In the genomic region with DNA sequence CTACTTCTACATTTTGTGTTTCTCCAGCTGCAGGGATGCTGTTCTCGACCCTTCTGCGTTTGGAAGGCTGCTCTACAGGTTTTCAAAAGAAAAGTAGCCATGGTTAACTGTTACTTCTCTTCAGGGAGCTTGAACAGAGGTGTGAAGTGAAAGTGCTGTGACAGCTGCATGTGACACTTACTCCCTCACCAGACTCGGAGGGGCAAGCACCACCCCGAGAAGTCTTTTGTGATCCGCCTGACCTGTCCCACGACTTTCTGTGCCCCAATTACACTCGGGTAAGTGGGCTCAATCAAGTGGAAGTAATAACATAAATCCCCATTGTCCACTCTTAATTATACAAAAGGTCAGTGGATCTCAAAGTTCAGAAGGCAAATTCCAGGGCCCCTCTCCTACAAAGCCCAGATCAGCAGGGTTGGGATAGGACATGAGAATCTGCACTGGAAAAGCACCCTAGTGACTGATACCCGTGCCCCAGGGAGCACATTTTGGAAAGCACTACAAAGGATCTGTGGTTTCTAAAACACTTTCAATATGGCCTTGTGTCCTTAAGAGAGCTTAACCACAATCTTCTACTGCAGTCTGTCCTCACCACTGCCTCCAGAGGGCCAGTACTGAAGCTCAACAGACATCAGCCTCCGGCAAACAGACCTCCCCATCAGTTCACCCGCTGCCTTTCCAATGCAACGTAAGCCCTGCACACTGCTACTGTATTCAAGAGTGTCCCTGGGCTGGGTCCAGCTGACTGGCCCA, we compare ENCODE assay signal across 1 cellular context.
TF ChIP-seq lines count a peak whose summit lies in the region.

No MANE protein-coding gene starts in this region.

TF ChIP-seq in HepG2, 621 proteins besides CTCF, POLR2A, EP300 and RAD21:
- TF ChIP-seq ZNF292 (CRISPR knock-in tag; IDR thresholded peaks at IDR 0.05; ENCODE audit: borderline replicate concordance, low read depth) (no peak), ZNF547 (CRISPR knock-in tag; IDR thresholded peaks at IDR 0.05) (no peak), JARID2 (CRISPR knock-in tag; IDR thresholded peaks at IDR 0.05; ENCODE audit: insufficient replicate concordance) (no peak), TBL1XR1 (IDR thresholded peaks at IDR 0.05; ENCODE audit: borderline replicate concordance, low read length, partially characterized antibody) (no peak), RCOR2 (CRISPR knock-in tag; IDR thresholded peaks at IDR 0.05) (no peak), ZNF777 (CRISPR knock-in tag; IDR thresholded peaks at IDR 0.05) (no peak), ZNF510 (CRISPR knock-in tag; IDR thresholded peaks at IDR 0.05; ENCODE audit: low read depth) (no peak), ZC3H13 (CRISPR knock-in tag; IDR thresholded peaks at IDR 0.05) (no peak), SYNCRIP (IDR thresholded peaks at IDR 0.05; ENCODE audit: insufficient read depth, low read depth, low read length) (no peak), YEATS2 (CRISPR knock-in tag; IDR thresholded peaks at IDR 0.05; ENCODE audit: borderline replicate concordance) (no peak), ZSCAN25 (CRISPR knock-in tag; IDR thresholded peaks at IDR 0.05) (no peak), MEIS1 (CRISPR knock-in tag; IDR thresholded peaks at IDR 0.05; ENCODE audit: borderline replicate concordance) (no peak), MBD4 (IDR thresholded peaks at IDR 0.05; ENCODE audit: borderline replicate concordance, low read length) (no peak), CREM (IDR thresholded peaks at IDR 0.05) (no peak), CREM (CRISPR knock-in tag; IDR thresholded peaks at IDR 0.05) (no peak), HNRNPLL (IDR thresholded peaks at IDR 0.05; ENCODE audit: low read depth, low read length, poor library complexity, severe bottlenecking) (no peak), HNRNPK (IDR thresholded peaks at IDR 0.05; ENCODE audit: low read depth, low read length, poor library complexity, severe bottlenecking) (no peak)
- TF ChIP-seq, protein P1, sequence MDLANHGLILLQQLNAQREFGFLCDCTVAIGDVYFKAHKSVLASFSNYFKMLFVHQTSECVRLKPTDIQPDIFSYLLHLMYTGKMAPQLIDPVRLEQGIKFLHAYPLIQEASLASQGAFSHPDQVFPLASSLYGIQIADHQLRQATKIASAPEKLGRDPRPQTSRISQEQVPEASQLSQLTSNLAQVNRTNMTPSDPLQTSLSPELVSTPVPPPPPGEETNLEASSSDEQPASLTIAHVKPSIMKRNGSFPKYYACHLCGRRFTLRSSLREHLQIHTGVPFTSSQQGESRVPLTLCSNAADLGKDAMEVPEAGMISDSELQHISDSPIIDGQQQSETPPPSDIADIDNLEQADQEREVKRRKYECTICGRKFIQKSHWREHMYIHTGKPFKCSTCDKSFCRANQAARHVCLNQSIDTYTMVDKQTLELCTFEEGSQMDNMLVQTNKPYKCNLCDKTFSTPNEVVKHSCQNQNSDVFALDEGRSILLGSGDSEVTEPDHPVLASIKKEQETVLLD (CRISPR knock-in tag; IDR thresholded peaks at IDR 0.05; ENCODE audit: low read depth) = no peak
- TF ChIP-seq, protein P2, sequence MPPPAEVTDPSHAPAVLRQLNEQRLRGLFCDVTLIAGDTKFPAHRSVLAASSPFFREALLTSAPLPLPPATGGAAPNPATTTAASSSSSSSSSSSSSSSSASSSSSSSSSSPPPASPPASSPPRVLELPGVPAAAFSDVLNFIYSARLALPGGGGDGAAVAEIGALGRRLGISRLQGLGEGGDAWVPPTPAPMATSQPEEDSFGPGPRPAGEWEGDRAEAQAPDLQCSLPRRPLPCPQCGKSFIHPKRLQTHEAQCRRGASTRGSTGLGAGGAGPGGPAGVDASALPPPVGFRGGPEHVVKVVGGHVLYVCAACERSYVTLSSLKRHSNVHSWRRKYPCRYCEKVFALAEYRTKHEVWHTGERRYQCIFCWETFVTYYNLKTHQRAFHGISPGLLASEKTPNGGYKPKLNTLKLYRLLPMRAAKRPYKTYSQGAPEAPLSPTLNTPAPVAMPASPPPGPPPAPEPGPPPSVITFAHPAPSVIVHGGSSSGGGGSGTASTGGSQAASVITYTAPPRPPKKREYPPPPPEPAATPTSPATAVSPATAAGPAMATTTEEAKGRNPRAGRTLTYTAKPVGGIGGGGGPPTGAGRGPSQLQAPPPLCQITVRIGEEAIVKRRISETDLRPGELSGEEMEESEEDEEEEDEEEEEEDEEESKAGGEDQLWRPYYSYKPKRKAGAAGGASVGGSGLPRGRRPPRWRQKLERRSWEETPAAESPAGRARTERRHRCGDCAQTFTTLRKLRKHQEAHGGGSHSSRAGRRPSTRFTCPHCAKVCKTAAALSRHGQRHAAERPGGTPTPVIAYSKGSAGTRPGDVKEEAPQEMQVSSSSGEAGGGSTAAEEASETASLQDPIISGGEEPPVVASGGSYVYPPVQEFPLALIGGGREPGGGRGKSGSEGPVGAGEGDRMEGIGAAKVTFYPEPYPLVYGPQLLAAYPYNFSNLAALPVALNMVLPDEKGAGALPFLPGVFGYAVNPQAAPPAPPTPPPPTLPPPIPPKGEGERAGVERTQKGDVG (CRISPR knock-in tag; IDR thresholded peaks at IDR 0.05; ENCODE audit: borderline replicate concordance) = no peak
